ENCODE assay signal across 8 cellular contexts in genomic region chr16:28491970-28492474, GRCh38. TPM values are rescaled to one million over a fixed set of nuclear protein-coding genes. Genes with fewer than 3 reads are reported as not detected.
DNase-seq lines count a peak whose midpoint lies in the region; FAIRE-seq and TF ChIP-seq lines count a peak whose summit lies in the region.

Gene CLN3, minus strand, starts transcription at chr16:28492074. Its CDS starts 315 bp downstream, at chr16:28491759.

- H3K4me3 ChIP-seq in HEK293 (ENCODE audit: low read depth, low read length), result peak within 1 kb of the TSS; percentile 84
- H3K4me3 ChIP-seq in neuron (ENCODE audit: low read length), result peak within 1 kb of the TSS; percentile 96

- H2AFZ ChIP-seq in neuron (ENCODE audit: low read depth, low read length), result peak within 1 kb of the TSS; percentile 95

- H3K36me3 ChIP-seq in HEK293 (ENCODE audit: control insufficient read depth in 2 of 2, insufficient read depth in 1 of 2, low read length in 2 of 2) (peaks cover 3 to 20% of the 10 kb centered on the region in 2 experiments; a peak in 2 of 3 replicates), neuron (ENCODE audit: insufficient read depth, low read length) (peaks cover 14% of the 10 kb centered on the region)

- no peak for FAIRE-seq in frontal cortex (lab: Jason Lieb, UNC)

- no peak for TF ChIP-seq CTCF in HEK293 (tag by site-specific recombination; IDR thresholded peaks at IDR 0.05)

- POLR2A ChIA-PET in HEK293 (lab: Yijun Ruan, JAX), result interaction anchor here (0.6 to 1.0 kb wide), 7 partner anchors 11 to 1859 kb away, joined by 3 to 7 read pairs (median 3); partner anchors contain the start of gene SH2B1

- in situ Hi-C loops in SK-MEL-5 (cut with HindIII; ENCODE audit: low pct_unique_long_range_greater_than_20kb, low sequenced_read_pairs), result no loop called here

- H3K4me1 ChIP-seq in HEK293 (ENCODE audit: control insufficient read depth, insufficient read depth, low read length), result no peaks in the 10 kb centered on the region
- peaks cover 3% of the 10 kb centered on the region for H3K4me1 ChIP-seq in neuron (ENCODE audit: insufficient read depth, low read length)

- no peaks in the 10 kb centered on the region for H3K9me3 ChIP-seq in HEK293 (ENCODE audit: control insufficient read depth, insufficient read depth, low read depth, low read length)
- no peaks in the 10 kb centered on the region for H3K9me3 ChIP-seq in neuron (ENCODE audit: low read length)

- peak; percentile 91 for DNase-seq in GDM1 (lab: John Stamatoyannopoulos, UW)
- peak; percentile 96 for DNase-seq in NAMALWA (ENCODE audit: low spot score)
- peak; percentile 95 for DNase-seq in SK-MEL-5 (ENCODE audit: low read depth, low spot score)
- peak; percentile 88 for DNase-seq in activated naive CD4-positive, alpha-beta T cell treated with Interleukin-2 at 50 U/mL for 16 hours
- peak; percentile 83 to 93 for DNase-seq in frontal cortex (ENCODE audit: low spot score in 2 of 2)
- peak; percentile 91 for DNase-seq in stromal cell of bone marrow (ENCODE audit: low read depth)

- H3K27ac ChIP-seq in HEK293 (ENCODE audit: extremely low read depth, low read depth, low read length), result peak within 1 kb of the TSS; percentile 82

- peaks cover 6% of the 10 kb centered on the region for H3K27me3 ChIP-seq in neuron (ENCODE audit: insufficient read depth, low read length)

- CTCF ChIA-PET in HEK293 (lab: Yijun Ruan, JAX), result interaction anchor here (0.7 kb wide), 1 partner anchor 24 kb away, joined by 3 read pairs; no protein-coding TSS in a partner anchor

TF ChIP-seq in HEK293, 187 proteins besides CTCF, POLR2A, EP300 and RAD21 (continues in another document):
- TF ChIP-seq PRDM1 (tag by site-specific recombination; IDR thresholded peaks at IDR 0.05) (peak; percentile 29; the same call in 1 of the 2 replicates), ZNF2 (tag by site-specific recombination; IDR thresholded peaks at IDR 0.05) (peak; percentile 89), ZNF654 (tag by site-specific recombination; IDR thresholded peaks at IDR 0.05; ENCODE audit: low read depth) (no peak; the same call in 1 of the 2 replicates), KLF8 (tag by site-specific recombination; IDR thresholded peaks at IDR 0.05) (peak; percentile 69; the same call in 1 of the 2 replicates), ZNF658 (tag by site-specific recombination; IDR thresholded peaks at IDR 0.05) (no peak), ZNF530 (tag by site-specific recombination; IDR thresholded peaks at IDR 0.05; ENCODE audit: low read depth) (no peak), ZNF155 (tag by site-specific recombination; IDR thresholded peaks at IDR 0.05) (no peak), ZBTB48 (tag by site-specific recombination; IDR thresholded peaks at IDR 0.05) (no peak), ZNF335 (tag by site-specific recombination; conservative IDR thresholded peaks at IDR 0.05) (peak; percentile 85), HOXA7 (CRISPR knock-in tag; IDR thresholded peaks at IDR 0.05; ENCODE audit: borderline replicate concordance) (no peak), ZBTB26 (tag by site-specific recombination; optimal IDR thresholded peaks at IDR 0.05) (no peak), YY2 (tag by site-specific recombination; IDR thresholded peaks at IDR 0.05) (peak; percentile 92), ZNF292 (tag by site-specific recombination; IDR thresholded peaks at IDR 0.05; ENCODE audit: borderline replicate concordance, low read depth) (no peak), GLI2 (tag by site-specific recombination; IDR thresholded peaks at IDR 0.05; ENCODE audit: borderline replicate concordance, low read depth) (no peak; the same call in 1 of the 2 replicates), KLF17 (tag by site-specific recombination; IDR thresholded peaks at IDR 0.05) (peak; percentile 72), ZNF704 (tag by site-specific recombination; IDR thresholded peaks at IDR 0.05) (no peak), ZNF169 (tag by site-specific recombination; IDR thresholded peaks at IDR 0.05) (no peak), WT1 (tag by site-specific recombination; IDR thresholded peaks at IDR 0.05) (peak; percentile 66), RBAK (tag by site-specific recombination; IDR thresholded peaks at IDR 0.05) (no peak), MZF1 (tag by site-specific recombination; IDR thresholded peaks at IDR 0.05; ENCODE audit: borderline replicate concordance) (no peak), KLF9 (tag by site-specific recombination; IDR thresholded peaks at IDR 0.05; ENCODE audit: low read depth) (peak; percentile 57; the same call in 1 of the 2 replicates), PRDM6 (tag by site-specific recombination; IDR thresholded peaks at IDR 0.05) (no peak; the same call in 1 of the 2 replicates), ZBTB21 (tag by site-specific recombination; IDR thresholded peaks at IDR 0.05) (peak; percentile 62; the same call in 1 of the 2 replicates), MEIS1 (CRISPR knock-in tag; IDR thresholded peaks at IDR 0.05; ENCODE audit: borderline replicate concordance) (no peak), ZSCAN23 (tag by site-specific recombination; IDR thresholded peaks at IDR 0.05) (no peak), ZNF626 (tag by site-specific recombination; IDR thresholded peaks at IDR 0.05) (no peak), ZNF837 (tag by site-specific recombination; IDR thresholded peaks at IDR 0.05) (no peak)

RNA-seq across cellular contexts. Expression of gene CLN3, which starts in this region (rescaled TPM):
- total RNA-seq in SK-MEL-5 (2014; rRNA removed; shearing (Covaris generic)), result 17.7 and 29.4 TPM in 2 replicates
- 34.4 and 44.7 TPM in 2 replicates for polyA plus RNA-seq in SK-MEL-5 (2015; cell fraction: cytosol; rRNA removed)
- polyA plus RNA-seq in SK-MEL-5 (2015; cell fraction: nucleus; rRNA removed), result 74.9 and 88.7 TPM in 2 replicates
- 12.6 TPM for total RNA-seq in frontal cortex

Comparison
In these comparisons a context has a peak if more than half of its experiments do, and no peak if none do; other contexts are left out.
1. Peak in every context shown above with its lines: DNase-seq, H3K4me3 ChIP-seq and H3K27ac ChIP-seq.